ENCODE assay signal across 15 cellular contexts in the genomic region with DNA sequence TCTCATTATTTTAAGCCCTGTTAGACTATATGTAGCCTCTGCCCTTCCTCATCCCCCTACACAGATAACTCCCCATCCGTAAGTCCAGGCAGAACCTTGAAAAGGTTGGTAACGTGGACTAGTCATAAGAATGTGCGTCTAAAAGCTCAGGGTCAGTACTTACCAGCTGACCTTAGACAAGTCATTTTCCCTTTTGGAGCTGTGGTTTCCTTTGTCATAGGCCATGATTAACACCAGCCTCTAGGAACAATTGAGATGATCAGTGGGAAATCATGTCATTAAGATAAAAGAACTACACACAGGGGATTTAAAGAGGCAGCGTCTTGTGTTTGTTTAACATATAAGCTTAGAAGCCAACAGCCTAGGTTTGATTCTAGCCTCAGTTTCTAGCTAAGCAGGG. TPM values are rescaled to one million over a fixed set of nuclear protein-coding genes. Genes with fewer than 3 reads are reported as not detected.
"Had no signal": no experiment of that assay in that cellular context is flagged by ENCODE, and none has a peak within 500 bp of the region (broad histone marks: within the 10 kb centered on the region; RNA-seq: fewer than 3 reads in every experiment).

No MANE protein-coding gene starts in this region.

- H3K27me3 ChIP-seq: cardiac muscle cell, thyroid gland had no signal

- ATAC-seq: left cardiac atrium, lower lobe of right lung, natural killer cell, right cardiac atrium had no signal

- H3K4me3 ChIP-seq: cardiac muscle cell, lower lobe of right lung, smooth muscle cell, thyroid gland had no signal

- DNase-seq: activated CD4-positive, alpha-beta memory T cell treated with anti-CD3 and anti-CD28 coated beads, Interleukin-2, amount 10 ng/mL, durations not matched to agents 7 days and 5 days; activated CD4-positive, alpha-beta T cell treated with anti-CD3 and anti-CD28 coated beads for 1 hour; activated naive CD8-positive, alpha-beta T cell treated with anti-CD3 and anti-CD28 coated beads, Interleukin-2, amount 10 ng/mL, durations not matched to agents 7 days and 5 days; activated T-cell treated with anti-CD3 and anti-CD28 coated beads, Interleukin-2, amount 50 U/mL, for 48 hours; anterior cingulate cortex; effector CD8-positive, alpha-beta T cell; glutamatergic neuron; left cardiac atrium; lower lobe of right lung; natural killer cell; posterior cingulate gyrus; right cardiac atrium; thyroid gland had no signal

- H3K4me1 ChIP-seq: lower lobe of right lung, thyroid gland had no signal

- H3K9me3 ChIP-seq: lower lobe of right lung, thyroid gland had no signal

- H3K36me3 ChIP-seq: cardiac muscle cell, lower lobe of right lung, thyroid gland had no signal

RNA-seq across cellular contexts. Expression of a gene that starts 6.9 kb away (rescaled TPM):
- total RNA-seq: activated CD4-positive, alpha-beta memory T cell treated with anti-CD3 and anti-CD28 coated beads, Interleukin-2, amount 10 ng/mL, durations not matched to agents 7 days and 5 days had no signal
